ENCODE assay signal across 1 cellular context in the genomic region with DNA sequence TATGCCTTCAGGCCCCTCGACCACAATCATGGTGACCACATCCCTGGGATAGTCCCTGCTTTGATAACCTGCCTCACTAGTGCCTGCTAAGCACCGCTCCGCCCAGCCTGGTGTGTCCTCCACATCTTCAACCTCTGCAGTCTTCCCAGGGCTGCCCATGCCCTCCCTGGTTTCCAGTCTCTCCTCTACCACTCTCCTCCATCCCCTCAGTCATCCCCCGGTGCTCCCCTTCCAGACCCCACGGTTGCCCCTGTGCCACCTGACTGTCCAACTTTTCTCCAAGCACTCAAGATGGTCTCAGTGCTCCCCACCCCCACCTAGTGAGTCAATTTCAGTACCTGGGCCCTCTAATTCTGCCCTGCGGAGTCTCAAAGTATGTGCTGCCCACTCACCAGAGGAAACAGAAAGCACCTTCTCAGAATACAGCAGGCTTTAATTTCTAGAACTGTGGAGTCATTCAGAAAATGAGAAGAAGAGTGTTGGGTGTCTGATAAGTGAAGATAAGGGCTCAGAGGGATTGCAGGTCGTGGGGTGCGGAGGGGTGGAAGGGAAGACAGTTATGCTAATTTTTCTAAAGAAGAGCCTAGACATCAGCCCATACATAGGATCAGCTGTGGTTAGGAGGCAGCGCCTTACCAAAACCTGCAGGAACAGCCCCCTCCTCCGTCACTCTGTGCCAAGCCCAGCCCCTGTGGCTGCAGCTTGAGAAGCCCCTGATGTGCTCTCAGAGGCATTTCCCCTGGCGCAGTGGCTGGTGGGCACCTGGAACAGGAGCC.
TF ChIP-seq lines count a peak whose summit lies in the region.

No MANE protein-coding gene starts in this region.

TF ChIP-seq in GM12878, 131 proteins besides CTCF, POLR2A, EP300 and RAD21 (continued from another document and continues in another):
- TF ChIP-seq, protein P1, sequence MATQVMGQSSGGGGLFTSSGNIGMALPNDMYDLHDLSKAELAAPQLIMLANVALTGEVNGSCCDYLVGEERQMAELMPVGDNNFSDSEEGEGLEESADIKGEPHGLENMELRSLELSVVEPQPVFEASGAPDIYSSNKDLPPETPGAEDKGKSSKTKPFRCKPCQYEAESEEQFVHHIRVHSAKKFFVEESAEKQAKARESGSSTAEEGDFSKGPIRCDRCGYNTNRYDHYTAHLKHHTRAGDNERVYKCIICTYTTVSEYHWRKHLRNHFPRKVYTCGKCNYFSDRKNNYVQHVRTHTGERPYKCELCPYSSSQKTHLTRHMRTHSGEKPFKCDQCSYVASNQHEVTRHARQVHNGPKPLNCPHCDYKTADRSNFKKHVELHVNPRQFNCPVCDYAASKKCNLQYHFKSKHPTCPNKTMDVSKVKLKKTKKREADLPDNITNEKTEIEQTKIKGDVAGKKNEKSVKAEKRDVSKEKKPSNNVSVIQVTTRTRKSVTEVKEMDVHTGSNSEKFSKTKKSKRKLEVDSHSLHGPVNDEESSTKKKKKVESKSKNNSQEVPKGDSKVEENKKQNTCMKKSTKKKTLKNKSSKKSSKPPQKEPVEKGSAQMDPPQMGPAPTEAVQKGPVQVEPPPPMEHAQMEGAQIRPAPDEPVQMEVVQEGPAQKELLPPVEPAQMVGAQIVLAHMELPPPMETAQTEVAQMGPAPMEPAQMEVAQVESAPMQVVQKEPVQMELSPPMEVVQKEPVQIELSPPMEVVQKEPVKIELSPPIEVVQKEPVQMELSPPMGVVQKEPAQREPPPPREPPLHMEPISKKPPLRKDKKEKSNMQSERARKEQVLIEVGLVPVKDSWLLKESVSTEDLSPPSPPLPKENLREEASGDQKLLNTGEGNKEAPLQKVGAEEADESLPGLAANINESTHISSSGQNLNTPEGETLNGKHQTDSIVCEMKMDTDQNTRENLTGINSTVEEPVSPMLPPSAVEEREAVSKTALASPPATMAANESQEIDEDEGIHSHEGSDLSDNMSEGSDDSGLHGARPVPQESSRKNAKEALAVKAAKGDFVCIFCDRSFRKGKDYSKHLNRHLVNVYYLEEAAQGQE (IDR thresholded peaks at IDR 0.05; ENCODE audit: low read depth, low read length) = no peak
- no peak; the same call in 1 of the 2 replicates for TF ChIP-seq TAF1 (IDR thresholded peaks at IDR 0.05; ENCODE audit: borderline replicate concordance, low read depth, low read length)
- TF ChIP-seq SMC3 (IDR thresholded peaks at IDR 0.05; ENCODE audit: borderline replicate concordance, low read length) = 0 out of 2 replicates have a peak, but pooled peaks have one; percentile 26
- no peak; the same call in 1 of the 2 replicates for TF ChIP-seq STAT3 (IDR thresholded peaks at IDR 0.05; ENCODE audit: low read depth, low read length)
- peak; percentile 86 for TF ChIP-seq MTA2 (IDR thresholded peaks at IDR 0.05; ENCODE audit: low read depth)
- no peak; the same call in 1 of the 2 replicates for TF ChIP-seq LARP7 (IDR thresholded peaks at IDR 0.05)
- TF ChIP-seq ZNF274 (IDR thresholded peaks at IDR 0.05; ENCODE audit: insufficient read depth, insufficient read length) = no peak
- TF ChIP-seq, protein P2, sequence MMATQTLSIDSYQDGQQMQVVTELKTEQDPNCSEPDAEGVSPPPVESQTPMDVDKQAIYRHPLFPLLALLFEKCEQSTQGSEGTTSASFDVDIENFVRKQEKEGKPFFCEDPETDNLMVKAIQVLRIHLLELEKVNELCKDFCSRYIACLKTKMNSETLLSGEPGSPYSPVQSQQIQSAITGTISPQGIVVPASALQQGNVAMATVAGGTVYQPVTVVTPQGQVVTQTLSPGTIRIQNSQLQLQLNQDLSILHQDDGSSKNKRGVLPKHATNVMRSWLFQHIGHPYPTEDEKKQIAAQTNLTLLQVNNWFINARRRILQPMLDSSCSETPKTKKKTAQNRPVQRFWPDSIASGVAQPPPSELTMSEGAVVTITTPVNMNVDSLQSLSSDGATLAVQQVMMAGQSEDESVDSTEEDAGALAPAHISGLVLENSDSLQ (IDR thresholded peaks at IDR 0.05) = 0 out of 2 replicates have a peak, but pooled peaks have one; percentile 35
- peak; percentile 53 for TF ChIP-seq BCL11A (IDR thresholded peaks at IDR 0.05; ENCODE audit: low read depth, low read length)
- TF ChIP-seq CREB1 (IDR thresholded peaks at IDR 0.05; ENCODE audit: low read depth) = no peak
- TF ChIP-seq ZZZ3 (IDR thresholded peaks at IDR 0.05; ENCODE audit: control insufficient read depth, insufficient read length, low read depth) = no peak
- TF ChIP-seq PBX3 (IDR thresholded peaks at IDR 0.05; ENCODE audit: insufficient replicate concordance, low read depth, low read length) = no peak
- TF ChIP-seq, protein P3, sequence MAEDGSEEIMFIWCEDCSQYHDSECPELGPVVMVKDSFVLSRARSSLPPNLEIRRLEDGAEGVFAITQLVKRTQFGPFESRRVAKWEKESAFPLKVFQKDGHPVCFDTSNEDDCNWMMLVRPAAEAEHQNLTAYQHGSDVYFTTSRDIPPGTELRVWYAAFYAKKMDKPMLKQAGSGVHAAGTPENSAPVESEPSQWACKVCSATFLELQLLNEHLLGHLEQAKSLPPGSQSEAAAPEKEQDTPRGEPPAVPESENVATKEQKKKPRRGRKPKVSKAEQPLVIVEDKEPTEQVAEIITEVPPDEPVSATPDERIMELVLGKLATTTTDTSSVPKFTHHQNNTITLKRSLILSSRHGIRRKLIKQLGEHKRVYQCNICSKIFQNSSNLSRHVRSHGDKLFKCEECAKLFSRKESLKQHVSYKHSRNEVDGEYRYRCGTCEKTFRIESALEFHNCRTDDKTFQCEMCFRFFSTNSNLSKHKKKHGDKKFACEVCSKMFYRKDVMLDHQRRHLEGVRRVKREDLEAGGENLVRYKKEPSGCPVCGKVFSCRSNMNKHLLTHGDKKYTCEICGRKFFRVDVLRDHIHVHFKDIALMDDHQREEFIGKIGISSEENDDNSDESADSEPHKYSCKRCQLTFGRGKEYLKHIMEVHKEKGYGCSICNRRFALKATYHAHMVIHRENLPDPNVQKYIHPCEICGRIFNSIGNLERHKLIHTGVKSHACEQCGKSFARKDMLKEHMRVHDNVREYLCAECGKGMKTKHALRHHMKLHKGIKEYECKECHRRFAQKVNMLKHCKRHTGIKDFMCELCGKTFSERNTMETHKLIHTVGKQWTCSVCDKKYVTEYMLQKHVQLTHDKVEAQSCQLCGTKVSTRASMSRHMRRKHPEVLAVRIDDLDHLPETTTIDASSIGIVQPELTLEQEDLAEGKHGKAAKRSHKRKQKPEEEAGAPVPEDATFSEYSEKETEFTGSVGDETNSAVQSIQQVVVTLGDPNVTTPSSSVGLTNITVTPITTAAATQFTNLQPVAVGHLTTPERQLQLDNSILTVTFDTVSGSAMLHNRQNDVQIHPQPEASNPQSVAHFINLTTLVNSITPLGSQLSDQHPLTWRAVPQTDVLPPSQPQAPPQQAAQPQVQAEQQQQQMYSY (CRISPR knock-in tag; IDR thresholded peaks at IDR 0.05) = no peak
- TF ChIP-seq NR2C2 (IDR thresholded peaks at IDR 0.05; ENCODE audit: borderline replicate concordance, control insufficient read depth, insufficient read length, low read depth) = no peak
- TF ChIP-seq ZNF622 (IDR thresholded peaks at IDR 0.05) = no peak
- TF ChIP-seq CHD1 (IDR thresholded peaks at IDR 0.05; ENCODE audit: low read depth, low read length) = no peak
- TF ChIP-seq ZNF592 (IDR thresholded peaks at IDR 0.05) = peak; percentile 35; the same call in 1 of the 2 replicates
- TF ChIP-seq KDM1A (IDR thresholded peaks at IDR 0.05; ENCODE audit: borderline replicate concordance) = no peak
- TF ChIP-seq CBX3 (IDR thresholded peaks at IDR 0.05; ENCODE audit: borderline replicate concordance, low read depth) = no peak
- TF ChIP-seq STAT1 (conservative IDR thresholded peaks at IDR 0.05) = no peak
- peak; percentile 25 for TF ChIP-seq RELA (IDR thresholded peaks at IDR 0.05; ENCODE audit: borderline replicate concordance, partially characterized antibody)
- TF ChIP-seq, protein P4, sequence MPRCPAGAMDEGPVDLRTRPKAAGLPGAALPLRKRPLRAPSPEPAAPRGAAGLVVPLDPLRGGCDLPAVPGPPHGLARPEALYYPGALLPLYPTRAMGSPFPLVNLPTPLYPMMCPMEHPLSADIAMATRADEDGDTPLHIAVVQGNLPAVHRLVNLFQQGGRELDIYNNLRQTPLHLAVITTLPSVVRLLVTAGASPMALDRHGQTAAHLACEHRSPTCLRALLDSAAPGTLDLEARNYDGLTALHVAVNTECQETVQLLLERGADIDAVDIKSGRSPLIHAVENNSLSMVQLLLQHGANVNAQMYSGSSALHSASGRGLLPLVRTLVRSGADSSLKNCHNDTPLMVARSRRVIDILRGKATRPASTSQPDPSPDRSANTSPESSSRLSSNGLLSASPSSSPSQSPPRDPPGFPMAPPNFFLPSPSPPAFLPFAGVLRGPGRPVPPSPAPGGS (IDR thresholded peaks at IDR 0.05; ENCODE audit: borderline replicate concordance, insufficient read depth, low read depth, low read length, poor library complexity, severe bottlenecking) = no peak
- TF ChIP-seq, protein P5, sequence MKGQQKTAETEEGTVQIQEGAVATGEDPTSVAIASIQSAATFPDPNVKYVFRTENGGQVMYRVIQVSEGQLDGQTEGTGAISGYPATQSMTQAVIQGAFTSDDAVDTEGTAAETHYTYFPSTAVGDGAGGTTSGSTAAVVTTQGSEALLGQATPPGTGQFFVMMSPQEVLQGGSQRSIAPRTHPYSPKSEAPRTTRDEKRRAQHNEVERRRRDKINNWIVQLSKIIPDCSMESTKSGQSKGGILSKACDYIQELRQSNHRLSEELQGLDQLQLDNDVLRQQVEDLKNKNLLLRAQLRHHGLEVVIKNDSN (IDR thresholded peaks at IDR 0.05; ENCODE audit: borderline replicate concordance, extremely low read length, insufficient read depth, low read depth, low read length) = no peak
- TF ChIP-seq GATAD2B (conservative IDR thresholded peaks at IDR 0.05; ENCODE audit: low read depth) = peak; percentile 73
- TF ChIP-seq CHD4 (IDR thresholded peaks at IDR 0.05) = no peak
- no peak for TF ChIP-seq E4F1 (IDR thresholded peaks at IDR 0.05; ENCODE audit: borderline replicate concordance, partially characterized antibody)
- TF ChIP-seq ASH2L (IDR thresholded peaks at IDR 0.05; ENCODE audit: borderline replicate concordance, low read depth) = no peak
- no peak for TF ChIP-seq GABPA (IDR thresholded peaks at IDR 0.05; ENCODE audit: low read depth)
- no peak; the same call in 1 of the 2 replicates for TF ChIP-seq TCF12 (IDR thresholded peaks at IDR 0.05; ENCODE audit: low read depth, low read length)
- TF ChIP-seq NBN (IDR thresholded peaks at IDR 0.05) = peak; percentile 97
- no peak for TF ChIP-seq ZNF384 (IDR thresholded peaks at IDR 0.05; ENCODE audit: borderline replicate concordance, low read depth, low read length)
- 0 out of 2 replicates have a peak, but pooled peaks have one; percentile 14 for TF ChIP-seq MXI1 (IDR thresholded peaks at IDR 0.05; ENCODE audit: low read depth, low read length)
- TF ChIP-seq RBBP5 (conservative IDR thresholded peaks at IDR 0.05) = no peak
- TF ChIP-seq POLR2AphosphoS2 (IDR thresholded peaks at IDR 0.05; ENCODE audit: low read depth, low read length) = no peak
- TF ChIP-seq FOXM1 (IDR thresholded peaks at IDR 0.05; ENCODE audit: low read depth, low read length) = no peak
- peak; percentile 7 for TF ChIP-seq SP1 (IDR thresholded peaks at IDR 0.05; ENCODE audit: low read depth, low read length)
- peak; percentile 37; the same call in 1 of the 2 replicates for TF ChIP-seq ZNF207 (IDR thresholded peaks at IDR 0.05; ENCODE audit: borderline replicate concordance)
- TF ChIP-seq YY1 (IDR thresholded peaks at IDR 0.05; ENCODE audit: low read depth, low read length) = peak; percentile 65
